ENCODE assay signal across 8 cellular contexts in the genomic region with DNA sequence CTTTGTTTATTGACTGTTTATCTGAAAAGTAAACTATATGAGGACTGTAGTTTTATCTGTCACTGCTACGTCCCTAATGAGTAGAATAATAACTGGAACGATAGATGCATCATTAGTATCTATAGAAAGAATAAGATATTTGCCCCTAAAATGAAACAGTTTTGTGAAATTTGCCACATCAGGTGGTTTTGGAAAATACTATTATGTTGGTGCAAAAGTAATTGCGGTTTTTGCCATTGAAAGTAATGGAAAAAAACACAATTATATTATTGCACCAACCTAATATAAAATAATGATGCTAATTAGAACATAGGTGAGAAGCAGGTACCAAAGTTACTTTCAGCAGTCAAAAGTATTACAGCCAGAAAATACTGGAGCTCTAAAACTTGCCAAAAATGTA.
"Had no signal": no experiment of that assay in that cellular context is flagged by ENCODE, and none has a peak within 500 bp of the region (broad histone marks: within the 10 kb centered on the region; RNA-seq: fewer than 3 reads in every experiment).

No MANE protein-coding gene starts in this region.

- H3K4me3 ChIP-seq: GM23338 had no signal

- FAIRE-seq: H1, H54 had no signal

- H3K4me2 ChIP-seq: GM23338 had no signal

- H3K27ac ChIP-seq: HL-60 had no signal

- H2AFZ ChIP-seq: GM23338 had no signal

- ATAC-seq: GM23338 had no signal

- DNase-seq: H9, HCEC 1CT, HFFc6, KG1 had no signal
